Comparison of ENCODE assay signal across 8 cellular contexts in the genomic region with DNA sequence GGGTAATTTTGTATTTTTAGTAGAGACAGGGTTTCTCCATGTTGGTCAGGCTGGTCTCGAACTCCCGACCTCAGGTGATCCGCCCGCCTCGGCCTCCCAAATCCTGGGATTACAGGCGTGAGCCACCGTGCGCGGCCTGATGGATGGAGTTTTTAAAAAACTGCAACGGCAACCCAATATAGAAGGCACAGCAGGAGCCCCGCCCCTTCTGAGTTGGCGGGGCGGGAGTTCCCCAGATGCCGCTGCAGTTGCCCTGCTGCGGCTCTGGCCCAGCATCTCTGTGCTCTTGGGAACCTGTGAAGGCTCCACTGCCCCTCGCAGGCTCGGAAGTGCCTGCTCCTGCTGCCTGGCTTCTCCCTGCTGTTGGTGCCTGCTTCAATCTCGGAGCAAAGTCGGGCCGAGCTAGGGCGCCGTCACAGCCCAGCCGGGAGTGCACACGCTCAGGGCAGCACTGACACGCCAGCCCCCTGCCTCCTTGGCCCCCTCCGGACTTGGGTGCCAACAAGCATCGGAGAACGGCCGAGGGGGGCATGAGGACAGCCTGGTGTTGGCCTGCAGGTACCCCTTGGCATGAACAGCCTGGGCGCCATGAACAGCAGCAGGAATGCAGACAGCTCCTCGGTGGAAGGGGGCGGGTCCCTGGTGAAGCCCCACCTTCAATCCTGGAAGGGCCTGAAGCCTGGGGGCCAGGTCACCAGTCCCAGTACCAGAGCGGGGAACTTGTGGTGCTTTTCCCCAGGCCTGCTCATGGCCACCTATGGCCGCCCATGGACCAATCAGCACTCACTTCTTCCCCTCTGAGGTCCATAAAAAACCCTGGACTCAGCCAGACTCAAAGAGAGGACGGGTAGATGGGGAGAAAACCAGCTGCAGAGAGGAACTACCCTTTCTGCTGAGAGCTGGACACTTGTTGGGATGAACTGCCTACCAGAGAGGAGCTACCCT. TPM values are rescaled to one million over a fixed set of nuclear protein-coding genes. Genes with fewer than 3 reads are reported as not detected.
DNase-seq lines count a peak whose midpoint lies in the region; ATAC-seq and TF ChIP-seq lines count a peak whose summit lies in the region.

No MANE protein-coding gene starts in this region.

- no peaks in the 10 kb centered on the region for H3K9me3 ChIP-seq in OCI-LY1 (ENCODE audit: low read length)

- H3K9me2 ChIP-seq in OCI-LY1 (ENCODE audit: low read depth, low read length): no peaks in the 10 kb centered on the region

- H3K27ac ChIP-seq in OCI-LY1 (ENCODE audit: low read depth, low read length, poor library complexity, severe bottlenecking): peak overlapping the region; percentile 48

- TF ChIP-seq CTCF in GM12875 (IDR thresholded peaks at IDR 0.05; ENCODE audit: borderline replicate concordance, insufficient read depth, low read depth, low read length): no peak
- TF ChIP-seq CTCF in OCI-LY1 (IDR thresholded peaks at IDR 0.05; ENCODE audit: low read length): no peak

- H3K4me2 ChIP-seq in OCI-LY1 (ENCODE audit: low read length): peak overlapping the region; percentile 67

- H3K4me1 ChIP-seq in OCI-LY1 (ENCODE audit: insufficient read depth, low read length, severe bottlenecking): peaks cover 45% of the 10 kb centered on the region

- H3K79me2 ChIP-seq in OCI-LY1 (ENCODE audit: insufficient read depth, low read length): no peaks in the 10 kb centered on the region

- H4K20me1 ChIP-seq in OCI-LY1 (ENCODE audit: insufficient read depth, low read length): no peaks in the 10 kb centered on the region

- peak overlapping the region; percentile 47; the same call in 1 of the 2 replicates for H3K9ac ChIP-seq in OCI-LY1 (ENCODE audit: low read length)

- H3K27me3 ChIP-seq in OCI-LY1 (ENCODE audit: insufficient read depth, low read length): no peaks in the 10 kb centered on the region

- peak overlapping the region; percentile 61 for H3K4me3 ChIP-seq in GM12875 (ENCODE audit: low read depth, low read length)
- peak overlapping the region; percentile 55 for H3K4me3 ChIP-seq in OCI-LY1 (ENCODE audit: low read depth, low read length, poor library complexity, severe bottlenecking)

- H2AFZ ChIP-seq in OCI-LY1 (ENCODE audit: low read length): no peak overlapping the region

- peaks cover 6% of the 10 kb centered on the region; the same call in 1 of the 2 replicates for H3F3A ChIP-seq in OCI-LY1 (ENCODE audit: insufficient read depth, low read length)

- ATAC-seq in Right ventricle myocardium inferior: peak; percentile 41

- H3K36me3 ChIP-seq in OCI-LY1 (ENCODE audit: insufficient read depth, low read length): no peaks in the 10 kb centered on the region

- peak; percentile 29 for DNase-seq in activated effector memory CD4-positive, alpha-beta T cell treated with Interleukin-2 at 50 U/mL for 16 hours
- DNase-seq in Right ventricle myocardium inferior (ENCODE audit: missing footprints) (no peak), posterior cingulate gyrus (peak in 6 of 10 donors; percentile 6 to 90 (median 31)), NCI-H1105 (lab: John Stamatoyannopoulos, UW) (no peak), DMS79 (lab: John Stamatoyannopoulos, UW) (no peak), COR-L47 (lab: John Stamatoyannopoulos, UW) (no peak)

- intact Hi-C loops in Right ventricle myocardium inferior (cut with DNase I) (no loop called here), posterior cingulate gyrus (cut with DNase I) (no loop called here)

RNA-seq across cellular contexts. Expression of gene NT5M, which starts 2.3 kb away (rescaled TPM):
- total RNA-seq in Right ventricle myocardium inferior: 8.3 TPM

RNA-seq across cellular contexts. Expression of gene COPS3, which starts 19.9 kb away (rescaled TPM):
- total RNA-seq in Right ventricle myocardium inferior: 83.8 TPM

Comparison
In these comparisons a context has a peak if more than half of its experiments do, and no peak if none do; other contexts are left out.
1. DNase-seq: peak in activated effector memory CD4-positive, alpha-beta T cell treated with Interleukin-2 at 50 U/mL for 16 hours (single experiment) and posterior cingulate gyrus (6 of 10); none in Right ventricle myocardium inferior (single experiment), NCI-H1105 (single experiment), DMS79 (single experiment) and COR-L47 (single experiment).